7 cellular contexts compared by ENCODE assay signal in the genomic region with DNA sequence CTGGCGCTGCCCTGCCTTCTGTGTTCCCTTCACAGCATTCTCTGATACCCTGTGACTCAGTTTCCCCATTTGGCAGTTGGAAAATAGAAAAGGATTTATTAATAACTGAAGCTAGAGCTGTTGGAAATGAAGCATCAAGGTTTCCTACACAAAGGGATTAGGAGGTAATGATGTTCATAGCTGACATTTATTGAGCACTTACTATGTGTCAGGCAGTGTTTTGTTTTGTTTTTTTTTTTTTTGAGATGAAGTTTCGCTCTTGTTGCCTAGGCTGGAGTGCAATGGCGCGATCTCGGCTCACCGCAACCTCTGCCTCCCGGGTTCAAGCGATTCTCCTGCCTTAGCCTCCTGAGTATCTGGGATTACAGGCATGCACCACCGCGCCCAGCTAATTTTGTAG. TPM values are rescaled to one million over a fixed set of nuclear protein-coding genes. Genes with fewer than 3 reads are reported as not detected.
DNase-seq lines count a peak whose midpoint lies in the region; ATAC-seq and TF ChIP-seq lines count a peak whose summit lies in the region.
"Not testable (repeated sequence)": the region's sequence is repeated elsewhere in the genome, so short reads cannot be mapped to it uniquely, and the experiment has no call there.

No MANE protein-coding gene starts in this region.

- not testable (repeated sequence) for H3K27me3 Mint-ChIP-seq in T-helper 1 cell treated with Interleukin-12 subunit alpha and Interleukin-12 subunit beta and Interleukin-4 antibody, amounts not matched to agents 30 μg/mL and 1 μg/mL, for 36 hours (ENCODE audit: low read depth); activated T-helper 2 cell treated with anti-CD3 and anti-CD28 coated beads, Interferon-gamma antibody, Interleukin-2, Interleukin-4, amounts not matched to agents 10 μg/mL and 5 μg/mL and 100 μg/mL, durations not matched to agents 14 hours and 24 hours and 36 hours (ENCODE audit: low read depth); memory B cell

- peak overlapping the region; percentile 95 to 99 (median 98) for H3K27ac ChIP-seq in esophagus muscularis mucosa (replicated peaks in 1 of 4)
- H3K27ac ChIP-seq in ovary, result peak overlapping the region; percentile 94 to 96
- peak overlapping the region; percentile 96 for H3K27ac ChIP-seq in suprapubic skin

- not testable (repeated sequence) for DNase-seq in GM12865 (ENCODE audit: low read depth); activated T-helper 2 cell treated with anti-CD3 and anti-CD28 coated beads, Interferon-gamma antibody, Interleukin-2, Interleukin-4, amounts not matched to agents 10 μg/mL and 5 μg/mL and 100 μg/mL, durations not matched to agents 14 hours and 24 hours and 36 hours (ENCODE audit: low spot score); esophagus muscularis mucosa (ENCODE audit: extremely low spot score); memory B cell (ENCODE audit: low spot score in 2 of 2); suprapubic skin (ENCODE audit: low spot score in 2 of 2)
- DNase-seq in ovary, result peak in 1 of 5 donors; percentile 13

- H3K27ac Mint-ChIP-seq in T-helper 1 cell treated with Interleukin-12 subunit alpha and Interleukin-12 subunit beta and Interleukin-4 antibody, amounts not matched to agents 30 μg/mL and 1 μg/mL, for 36 hours, result peak overlapping the region; percentile 74
- H3K27ac Mint-ChIP-seq in activated T-helper 2 cell treated with anti-CD3 and anti-CD28 coated beads, Interferon-gamma antibody, Interleukin-2, Interleukin-4, amounts not matched to agents 10 μg/mL and 5 μg/mL and 100 μg/mL, durations not matched to agents 14 hours and 24 hours and 36 hours, result peak overlapping the region; percentile 94
- H3K27ac Mint-ChIP-seq in memory B cell, result peak overlapping the region; percentile 28

- H3K4me1 Mint-ChIP-seq in T-helper 1 cell treated with Interleukin-12 subunit alpha and Interleukin-12 subunit beta and Interleukin-4 antibody, amounts not matched to agents 30 μg/mL and 1 μg/mL, for 36 hours (ENCODE audit: low read depth), result peaks cover 30% of the 10 kb centered on the region
- H3K4me1 Mint-ChIP-seq in activated T-helper 2 cell treated with anti-CD3 and anti-CD28 coated beads, Interferon-gamma antibody, Interleukin-2, Interleukin-4, amounts not matched to agents 10 μg/mL and 5 μg/mL and 100 μg/mL, durations not matched to agents 14 hours and 24 hours and 36 hours (ENCODE audit: low read depth), result peaks cover 29% of the 10 kb centered on the region
- peaks cover 15% of the 10 kb centered on the region for H3K4me1 Mint-ChIP-seq in memory B cell

- not testable (repeated sequence) for TF ChIP-seq EP300 in esophagus muscularis mucosa (IDR thresholded peaks at IDR 0.05); ovary (IDR thresholded peaks at IDR 0.05); suprapubic skin (IDR thresholded peaks at IDR 0.05)

- not testable (repeated sequence) for TF ChIP-seq CTCF in GM12865 (IDR thresholded peaks at IDR 0.05; ENCODE audit: insufficient read depth, low read depth, low read length, missing control alignments); esophagus muscularis mucosa (IDR thresholded peaks at IDR 0.05); ovary (IDR thresholded peaks at IDR 0.05); suprapubic skin (IDR thresholded peaks at IDR 0.05)

- H3K27me3 ChIP-seq in esophagus muscularis mucosa, ovary, suprapubic skin: not testable (repeated sequence)

- peak overlapping the region; percentile 62 for H3K4me3 Mint-ChIP-seq in T-helper 1 cell treated with Interleukin-12 subunit alpha and Interleukin-12 subunit beta and Interleukin-4 antibody, amounts not matched to agents 30 μg/mL and 1 μg/mL, for 36 hours
- H3K4me3 Mint-ChIP-seq in activated T-helper 2 cell treated with anti-CD3 and anti-CD28 coated beads, Interferon-gamma antibody, Interleukin-2, Interleukin-4, amounts not matched to agents 10 μg/mL and 5 μg/mL and 100 μg/mL, durations not matched to agents 14 hours and 24 hours and 36 hours (ENCODE audit: low read depth), result peak overlapping the region; percentile 39
- peak overlapping the region; percentile 51 for H3K4me3 Mint-ChIP-seq in memory B cell

- intact Hi-C loops in activated T-helper 2 cell treated with anti-CD3 and anti-CD28 coated beads, Interferon-gamma antibody, Interleukin-2, Interleukin-4, amounts not matched to agents 10 μg/mL and 5 μg/mL and 100 μg/mL, durations not matched to agents 14 hours and 24 hours and 36 hours (cut with micrococcal nuclease); esophagus muscularis mucosa (cut with DNase I); ovary (cut with DNase I): not testable (repeated sequence)

- not testable (repeated sequence) for TF ChIP-seq POLR2A in esophagus muscularis mucosa (IDR thresholded peaks at IDR 0.05; ENCODE audit: low read depth); ovary (IDR thresholded peaks at IDR 0.05); suprapubic skin (IDR thresholded peaks at IDR 0.05)

- WGBS in esophagus muscularis mucosa, result 98% methylated on average over 10 of the region's 10 CpGs
- WGBS in ovary, 3 donors, result 95 to 98% (median 97%) methylated on average over 10 of the region's 10 CpGs
- 96% methylated on average over 10 of the region's 10 CpGs for WGBS in suprapubic skin

- peak overlapping the region; percentile 79 for H3K4me3 ChIP-seq in GM12865 (ENCODE audit: low read depth, low read length)
- not testable (repeated sequence) for H3K4me3 ChIP-seq in esophagus muscularis mucosa, ovary, suprapubic skin

- not testable (repeated sequence) for ATAC-seq in memory B cell (ENCODE audit: low read depth)

- H3K36me3 Mint-ChIP-seq in T-helper 1 cell treated with Interleukin-12 subunit alpha and Interleukin-12 subunit beta and Interleukin-4 antibody, amounts not matched to agents 30 μg/mL and 1 μg/mL, for 36 hours (ENCODE audit: low read depth); activated T-helper 2 cell treated with anti-CD3 and anti-CD28 coated beads, Interferon-gamma antibody, Interleukin-2, Interleukin-4, amounts not matched to agents 10 μg/mL and 5 μg/mL and 100 μg/mL, durations not matched to agents 14 hours and 24 hours and 36 hours (ENCODE audit: low read depth); memory B cell: not testable (repeated sequence)

- not testable (repeated sequence) for H3K9me3 Mint-ChIP-seq in T-helper 1 cell treated with Interleukin-12 subunit alpha and Interleukin-12 subunit beta and Interleukin-4 antibody, amounts not matched to agents 30 μg/mL and 1 μg/mL, for 36 hours; activated T-helper 2 cell treated with anti-CD3 and anti-CD28 coated beads, Interferon-gamma antibody, Interleukin-2, Interleukin-4, amounts not matched to agents 10 μg/mL and 5 μg/mL and 100 μg/mL, durations not matched to agents 14 hours and 24 hours and 36 hours; memory B cell

- H3K4me1 ChIP-seq in esophagus muscularis mucosa (peaks cover 20 to 38% (median 34%) of the 10 kb centered on the region in 4 donors), suprapubic skin (peaks cover 21% of the 10 kb centered on the region)
- H3K4me1 ChIP-seq in ovary (ENCODE audit: insufficient read depth), result not testable (repeated sequence)

- not testable (repeated sequence) for H3K36me3 ChIP-seq in esophagus muscularis mucosa, ovary, suprapubic skin

- not testable (repeated sequence) for H3K9me3 ChIP-seq in esophagus muscularis mucosa, ovary, suprapubic skin

RNA-seq across cellular contexts. Expression of a gene that starts 7.5 kb away (rescaled TPM):
- total RNA-seq in activated T-helper 2 cell treated with anti-CD3 and anti-CD28 coated beads, Interferon-gamma antibody, Interleukin-2, Interleukin-4, amounts not matched to agents 10 μg/mL and 5 μg/mL and 100 μg/mL, durations not matched to agents 14 hours and 24 hours and 36 hours, result 313 and 334 TPM in 2 replicates
- total RNA-seq in esophagus muscularis mucosa (100 to 1,000 TPM; 160 to 241 (median 173) TPM), ovary (100 to 1,000 TPM; 207 to 366 (median 249) TPM), suprapubic skin (100 to 1,000 TPM in 3 of 4 donors, 10 to 100 TPM in 1; 97.2 to 147 (median 121) TPM)
- 100 to 1,000 TPM in 1 of 2 donors, 10 to 100 TPM in 1; 92.5 to 246 TPM for polyA plus RNA-seq in ovary

Comparison
In these comparisons a context has a peak if more than half of its experiments do, and no peak if none do; other contexts are left out.
1. H3K27ac Mint-ChIP-seq: peak in every context shown above with its lines; median percentile 94 in activated T-helper 2 cell treated with anti-CD3 and anti-CD28 coated beads, Interferon-gamma antibody, Interleukin-2, Interleukin-4, amounts not matched to agents 10 μg/mL and 5 μg/mL and 100 μg/mL, durations not matched to agents 14 hours and 24 hours and 36 hours; 74 in T-helper 1 cell treated with Interleukin-12 subunit alpha and Interleukin-12 subunit beta and Interleukin-4 antibody, amounts not matched to agents 30 μg/mL and 1 μg/mL, for 36 hours; 28 in memory B cell.